Comparison of ENCODE assay signal across 13 cellular contexts in the genomic region with DNA sequence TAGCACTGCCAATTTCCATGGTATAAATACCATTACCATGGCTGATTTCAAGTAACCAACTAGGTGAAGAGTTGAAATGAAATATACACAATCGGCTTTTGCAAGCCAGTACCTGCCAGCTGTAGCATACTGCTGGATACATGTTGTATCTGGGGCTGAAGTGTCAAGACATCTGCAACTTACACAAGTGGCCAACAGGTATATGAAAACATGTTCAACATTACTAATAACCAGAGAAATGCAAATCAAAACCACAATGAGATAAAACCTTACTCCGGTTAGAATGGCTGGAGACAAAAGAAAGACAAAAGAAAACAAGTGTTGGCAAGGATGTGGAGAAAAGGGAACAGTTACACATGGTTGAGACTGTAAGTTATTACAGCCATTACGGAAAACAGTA. TPM values are rescaled to one million over a fixed set of nuclear protein-coding genes. Genes with fewer than 3 reads are reported as not detected.
A peak's percentile ranks its signal among the peaks of the same experiment; 100 is the strongest.
DNase-seq lines count a peak whose midpoint lies in the region; ATAC-seq lines count a peak whose summit lies in the region.
"Had no signal": no experiment of that assay in that cellular context is flagged by ENCODE, and none has a peak within 500 bp of the region (broad histone marks: within the 10 kb centered on the region; RNA-seq: fewer than 3 reads in every experiment).

No MANE protein-coding gene starts in this region.

- no peak for DNase-seq in activated T-helper 2 cell treated with anti-CD3 and anti-CD28 coated beads, Interferon-gamma antibody, Interleukin-2, Interleukin-4, amounts not matched to agents 10 μg/mL and 5 μg/mL and 100 μg/mL, durations not matched to agents 14 hours and 24 hours and 36 hours (ENCODE audit: low spot score)
- DNase-seq in NCI-H1417 treated with DMSO at 0.1 percent for 48 hours (lab: John Stamatoyannopoulos, UW) (no peak), medulla oblongata (ENCODE audit: extremely low spot score) (no peak), HUDEP-2 (lab: John Stamatoyannopoulos, UW; ENCODE audit: unreplicated experiment in 76 of 76) (no peak)
- DNase-seq: activated CD4-positive, alpha-beta memory T cell treated with anti-CD3 and anti-CD28 coated beads for 36 hours; activated naive CD8-positive, alpha-beta T cell treated with anti-CD3 and anti-CD28 coated beads, Interleukin-2, amount 10 ng/mL, durations not matched to agents 7 days and 5 days; glutamatergic neuron; GOT3; NCI-H1105 treated with DMSO at 0.1 percent for 48 hours had no signal

- no peaks in the 10 kb centered on the region for H3K9me3 Mint-ChIP-seq in activated T-helper 17 cell treated with anti-CD3 and anti-CD28 coated beads, Interleukin-2, amount 50 U/mL, for 72 hours
- no peaks in the 10 kb centered on the region for H3K9me3 Mint-ChIP-seq in activated T-helper 2 cell treated with anti-CD3 and anti-CD28 coated beads, Interferon-gamma antibody, Interleukin-2, Interleukin-4, amounts not matched to agents 10 μg/mL and 5 μg/mL and 100 μg/mL, durations not matched to agents 14 hours and 24 hours and 36 hours
- H3K9me3 Mint-ChIP-seq: activated CD4-positive, alpha-beta memory T cell treated with anti-CD3 and anti-CD28 coated beads for 36 hours; activated naive CD8-positive, alpha-beta T cell treated with anti-CD3 and anti-CD28 coated beads, Interleukin-2, amount 10 ng/mL, durations not matched to agents 7 days and 5 days had no signal

- peaks cover 17% of the 10 kb centered on the region for H3K4me1 Mint-ChIP-seq in activated T-helper 17 cell treated with anti-CD3 and anti-CD28 coated beads, Interleukin-2, amount 50 U/mL, for 72 hours
- peaks cover 11% of the 10 kb centered on the region for H3K4me1 Mint-ChIP-seq in activated T-helper 2 cell treated with anti-CD3 and anti-CD28 coated beads, Interferon-gamma antibody, Interleukin-2, Interleukin-4, amounts not matched to agents 10 μg/mL and 5 μg/mL and 100 μg/mL, durations not matched to agents 14 hours and 24 hours and 36 hours (ENCODE audit: low read depth)

- H3K4me3 Mint-ChIP-seq in activated T-helper 17 cell treated with anti-CD3 and anti-CD28 coated beads, Interleukin-2, amount 50 U/mL, for 72 hours = no peak overlapping the region
- no peak overlapping the region for H3K4me3 Mint-ChIP-seq in activated T-helper 2 cell treated with anti-CD3 and anti-CD28 coated beads, Interferon-gamma antibody, Interleukin-2, Interleukin-4, amounts not matched to agents 10 μg/mL and 5 μg/mL and 100 μg/mL, durations not matched to agents 14 hours and 24 hours and 36 hours (ENCODE audit: low read depth)
- H3K4me3 Mint-ChIP-seq: activated CD4-positive, alpha-beta memory T cell treated with anti-CD3 and anti-CD28 coated beads for 36 hours; activated naive CD8-positive, alpha-beta T cell treated with anti-CD3 and anti-CD28 coated beads, Interleukin-2, amount 10 ng/mL, durations not matched to agents 7 days and 5 days had no signal

- H3K36me3 Mint-ChIP-seq in activated T-helper 17 cell treated with anti-CD3 and anti-CD28 coated beads, Interleukin-2, amount 50 U/mL, for 72 hours (ENCODE audit: low read depth) = peaks cover 94% of the 10 kb centered on the region
- peaks cover 64% of the 10 kb centered on the region for H3K36me3 Mint-ChIP-seq in activated T-helper 2 cell treated with anti-CD3 and anti-CD28 coated beads, Interferon-gamma antibody, Interleukin-2, Interleukin-4, amounts not matched to agents 10 μg/mL and 5 μg/mL and 100 μg/mL, durations not matched to agents 14 hours and 24 hours and 36 hours (ENCODE audit: low read depth)

- peak overlapping the region; percentile 0 for H3K27ac Mint-ChIP-seq in activated T-helper 17 cell treated with anti-CD3 and anti-CD28 coated beads, Interleukin-2, amount 50 U/mL, for 72 hours
- no peak overlapping the region for H3K27ac Mint-ChIP-seq in activated T-helper 2 cell treated with anti-CD3 and anti-CD28 coated beads, Interferon-gamma antibody, Interleukin-2, Interleukin-4, amounts not matched to agents 10 μg/mL and 5 μg/mL and 100 μg/mL, durations not matched to agents 14 hours and 24 hours and 36 hours
- H3K27ac Mint-ChIP-seq: activated CD4-positive, alpha-beta memory T cell treated with anti-CD3 and anti-CD28 coated beads for 36 hours; activated naive CD8-positive, alpha-beta T cell treated with anti-CD3 and anti-CD28 coated beads, Interleukin-2, amount 10 ng/mL, durations not matched to agents 7 days and 5 days had no signal

- H3K27me3 Mint-ChIP-seq in activated T-helper 17 cell treated with anti-CD3 and anti-CD28 coated beads, Interleukin-2, amount 50 U/mL, for 72 hours = no peaks in the 10 kb centered on the region
- no peaks in the 10 kb centered on the region for H3K27me3 Mint-ChIP-seq in activated T-helper 2 cell treated with anti-CD3 and anti-CD28 coated beads, Interferon-gamma antibody, Interleukin-2, Interleukin-4, amounts not matched to agents 10 μg/mL and 5 μg/mL and 100 μg/mL, durations not matched to agents 14 hours and 24 hours and 36 hours (ENCODE audit: low read depth)
- H3K27me3 Mint-ChIP-seq: activated CD4-positive, alpha-beta memory T cell treated with anti-CD3 and anti-CD28 coated beads for 36 hours; activated naive CD8-positive, alpha-beta T cell treated with anti-CD3 and anti-CD28 coated beads, Interleukin-2, amount 10 ng/mL, durations not matched to agents 7 days and 5 days had no signal

- intact Hi-C loops in activated T-helper 2 cell treated with anti-CD3 and anti-CD28 coated beads, Interferon-gamma antibody, Interleukin-2, Interleukin-4, amounts not matched to agents 10 μg/mL and 5 μg/mL and 100 μg/mL, durations not matched to agents 14 hours and 24 hours and 36 hours (cut with micrococcal nuclease) = no loop called here

- ATAC-seq in GM18511 (IDR thresholded peaks at IDR 0.05; ENCODE audit: unreplicated experiment) = peak; percentile 88
- peak; percentile 72 for ATAC-seq in GM19467 (IDR thresholded peaks at IDR 0.05; ENCODE audit: unreplicated experiment)
- ATAC-seq in HG02981 (IDR thresholded peaks at IDR 0.05; ENCODE audit: unreplicated experiment) = peak; percentile 79
- peak; percentile 70 for ATAC-seq in activated T-helper 17 cell treated with anti-CD3 and anti-CD28 coated beads, Interleukin-2, amount 50 U/mL, for 72 hours (replicated peaks)

RNA-seq across cellular contexts. Expression of a gene that starts 11.6 kb away (rescaled TPM):
- total RNA-seq in activated T-helper 17 cell treated with anti-CD3 and anti-CD28 coated beads, Interleukin-2, amount 50 U/mL, for 72 hours = 10 to 100 TPM; 30.7 to 40.6 TPM
- total RNA-seq in activated T-helper 2 cell treated with anti-CD3 and anti-CD28 coated beads, Interferon-gamma antibody, Interleukin-2, Interleukin-4, amounts not matched to agents 10 μg/mL and 5 μg/mL and 100 μg/mL, durations not matched to agents 14 hours and 24 hours and 36 hours = 14.4 TPM in 2 replicates
